ENCODE assay signal across 9 cellular contexts in the genomic region with DNA sequence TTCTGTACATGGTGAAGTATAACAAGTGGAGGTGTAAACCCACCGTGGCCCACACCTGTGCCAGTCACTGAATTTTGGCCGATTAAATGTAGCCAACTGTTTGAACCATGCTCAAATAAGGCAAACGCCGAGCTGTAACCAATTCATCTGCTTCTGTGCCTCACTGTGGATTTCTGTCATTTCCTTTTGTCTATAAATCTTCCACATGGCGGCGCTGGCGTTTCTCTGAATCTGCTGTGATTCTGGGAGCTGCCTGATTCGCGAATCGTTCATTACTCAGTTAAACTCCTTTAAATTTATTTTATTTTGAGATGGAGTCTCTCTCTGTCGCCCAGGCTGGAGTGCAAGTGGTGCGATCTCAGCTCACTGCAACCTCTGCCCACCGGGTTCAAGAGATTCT. TPM values are rescaled to one million over a fixed set of nuclear protein-coding genes. Genes with fewer than 3 reads are reported as not detected.
A peak's percentile ranks its signal among the peaks of the same experiment; 100 is the strongest.
DNase-seq lines count a peak whose midpoint lies in the region; ATAC-seq and TF ChIP-seq lines count a peak whose summit lies in the region.
"Had no signal": no experiment of that assay in that cellular context is flagged by ENCODE, and none has a peak within 500 bp of the region (broad histone marks: within the 10 kb centered on the region; RNA-seq: fewer than 3 reads in every experiment).

No MANE protein-coding gene starts in this region.

- no peaks in the 10 kb centered on the region for H3K36me3 Mint-ChIP-seq in activated CD8-positive, alpha-beta memory T cell treated with anti-CD3 and anti-CD28 coated beads, Interleukin-2, amount 10 ng/mL, durations not matched to agents 7 days and 5 days

- TF ChIP-seq CTCF in OCI-LY1 (IDR thresholded peaks at IDR 0.05; ENCODE audit: low read length) (peak; percentile 21; the same call in 1 of the 2 replicates), right atrium auricular region (IDR thresholded peaks at IDR 0.05) (peak in 1 of 2 donors; percentile 34)

- H3K36me3 ChIP-seq in OCI-LY1 (ENCODE audit: insufficient read depth, low read length) (no peaks in the 10 kb centered on the region), right atrium auricular region (no peaks in the 10 kb centered on the region)

- no peak overlapping the region for H3K27ac Mint-ChIP-seq in activated CD8-positive, alpha-beta memory T cell treated with anti-CD3 and anti-CD28 coated beads, Interleukin-2, amount 10 ng/mL, durations not matched to agents 7 days and 5 days

- no peaks in the 10 kb centered on the region for H3K4me1 ChIP-seq in OCI-LY1 (ENCODE audit: insufficient read depth, low read length, severe bottlenecking)
- H3K4me1 ChIP-seq in right atrium auricular region, result peaks cover 0 to 7% of the 10 kb centered on the region in 2 donors
- H3K4me1 ChIP-seq: Caco-2 had no signal

- CTCF ChIA-PET in activated CD8-positive, alpha-beta memory T cell treated with anti-CD3 and anti-CD28 coated beads, Interleukin-2, amount 10 ng/mL, durations not matched to agents 7 days and 5 days (lab: Charles Lee), result interaction anchor here (0.7 to 1.9 kb wide), 3 partner anchors 48 to 205 kb away, joined by 3 to 9 read pairs (median 3); no protein-coding TSS in a partner anchor

- peak; percentile 52 for DNase-seq in activated CD8-positive, alpha-beta memory T cell treated with anti-CD3 and anti-CD28 coated beads, Interleukin-2, amount 10 ng/mL, durations not matched to agents 7 days and 5 days
- DNase-seq in activated CD8-positive, alpha-beta memory T cell treated with anti-CD3 and anti-CD28 coated beads for 24 hours, result no peak
- DNase-seq in dermis blood vessel endothelial cell (peak; percentile 39), Kasumi-1 (lab: John Stamatoyannopoulos, UW) (no peak), right atrium auricular region (ENCODE audit: low spot score) (no peak)
- peak; percentile 28 to 30 for DNase-seq in stimulated activated CD4-positive, alpha-beta T cell treated with anti-CD3 and anti-CD28 coated beads, Interleukin-2, amount 100 ng/mL, for 48 hours
- DNase-seq: Caco-2 had no signal

- H3K4me3 Mint-ChIP-seq in activated CD8-positive, alpha-beta memory T cell treated with anti-CD3 and anti-CD28 coated beads, Interleukin-2, amount 10 ng/mL, durations not matched to agents 7 days and 5 days, result no peak overlapping the region

- H4K20me1 ChIP-seq in OCI-LY1 (ENCODE audit: insufficient read depth, low read length), result no peaks in the 10 kb centered on the region

- no peak overlapping the region for H3K4me2 ChIP-seq in OCI-LY1 (ENCODE audit: low read length)

- ATAC-seq in activated CD8-positive, alpha-beta memory T cell treated with anti-CD3 and anti-CD28 coated beads, Interleukin-2, amount 10 ng/mL, durations not matched to agents 7 days and 5 days, result no peak
- no peak for ATAC-seq in HG03442 (IDR thresholded peaks at IDR 0.05; ENCODE audit: unreplicated experiment)

- no peaks in the 10 kb centered on the region for H3K27me3 ChIP-seq in OCI-LY1 (ENCODE audit: insufficient read depth, low read length)
- H3K27me3 ChIP-seq in right atrium auricular region, result no peaks in the 10 kb centered on the region

- no peaks in the 10 kb centered on the region for H3K9me2 ChIP-seq in OCI-LY1 (ENCODE audit: low read depth, low read length)

- no peaks in the 10 kb centered on the region for H3K4me1 Mint-ChIP-seq in activated CD8-positive, alpha-beta memory T cell treated with anti-CD3 and anti-CD28 coated beads, Interleukin-2, amount 10 ng/mL, durations not matched to agents 7 days and 5 days

- H3K9me3 Mint-ChIP-seq in activated CD8-positive, alpha-beta memory T cell treated with anti-CD3 and anti-CD28 coated beads, Interleukin-2, amount 10 ng/mL, durations not matched to agents 7 days and 5 days (ENCODE audit: low read depth), result no peaks in the 10 kb centered on the region

- no peaks in the 10 kb centered on the region for H3K79me2 ChIP-seq in OCI-LY1 (ENCODE audit: insufficient read depth, low read length)

- H3K9me3 ChIP-seq in OCI-LY1 (ENCODE audit: low read length), result no peaks in the 10 kb centered on the region
- H3K9me3 ChIP-seq in right atrium auricular region, result no peaks in the 10 kb centered on the region
- H3K9me3 ChIP-seq: Caco-2 had no signal

- H3K27ac ChIP-seq in OCI-LY1 (ENCODE audit: low read depth, low read length, poor library complexity, severe bottlenecking) (no peak overlapping the region), right atrium auricular region (no peak overlapping the region)

- H2AFZ ChIP-seq in OCI-LY1 (ENCODE audit: low read length), result no peak overlapping the region

- no peak overlapping the region for H3K9ac ChIP-seq in OCI-LY1 (ENCODE audit: low read length)

- H3K27me3 Mint-ChIP-seq in activated CD8-positive, alpha-beta memory T cell treated with anti-CD3 and anti-CD28 coated beads, Interleukin-2, amount 10 ng/mL, durations not matched to agents 7 days and 5 days, result peaks cover 2% of the 10 kb centered on the region

- H3F3A ChIP-seq in OCI-LY1 (ENCODE audit: insufficient read depth, low read length), result no peaks in the 10 kb centered on the region

- no peak overlapping the region for H3K4me3 ChIP-seq in OCI-LY1 (ENCODE audit: low read depth, low read length, poor library complexity, severe bottlenecking)
- no peak overlapping the region for H3K4me3 ChIP-seq in right atrium auricular region

RNA-seq across cellular contexts. Expression of a gene that starts 19.2 kb away (rescaled TPM):
- total RNA-seq in activated CD8-positive, alpha-beta memory T cell treated with anti-CD3 and anti-CD28 coated beads, Interleukin-2, amount 10 ng/mL, durations not matched to agents 7 days and 5 days, result not detected
- total RNA-seq in dermis blood vessel endothelial cell (not detected in 2 replicates), right atrium auricular region (not detected)
- total RNA-seq: Caco-2 had no signal

Comparison
In these comparisons a context has a peak if more than half of its experiments do, and no peak if none do; other contexts are left out.
1. DNase-seq: peak in activated CD8-positive, alpha-beta memory T cell treated with anti-CD3 and anti-CD28 coated beads, Interleukin-2, amount 10 ng/mL, durations not matched to agents 7 days and 5 days (single experiment), dermis blood vessel endothelial cell (single experiment) and stimulated activated CD4-positive, alpha-beta T cell treated with anti-CD3 and anti-CD28 coated beads, Interleukin-2, amount 100 ng/mL, for 48 hours (2 of 2); none in activated CD8-positive, alpha-beta memory T cell treated with anti-CD3 and anti-CD28 coated beads for 24 hours (single experiment), Kasumi-1 (0 of 2) and right atrium auricular region (single experiment).